ENCODE assay signal across 25 cellular contexts in the genomic region with DNA sequence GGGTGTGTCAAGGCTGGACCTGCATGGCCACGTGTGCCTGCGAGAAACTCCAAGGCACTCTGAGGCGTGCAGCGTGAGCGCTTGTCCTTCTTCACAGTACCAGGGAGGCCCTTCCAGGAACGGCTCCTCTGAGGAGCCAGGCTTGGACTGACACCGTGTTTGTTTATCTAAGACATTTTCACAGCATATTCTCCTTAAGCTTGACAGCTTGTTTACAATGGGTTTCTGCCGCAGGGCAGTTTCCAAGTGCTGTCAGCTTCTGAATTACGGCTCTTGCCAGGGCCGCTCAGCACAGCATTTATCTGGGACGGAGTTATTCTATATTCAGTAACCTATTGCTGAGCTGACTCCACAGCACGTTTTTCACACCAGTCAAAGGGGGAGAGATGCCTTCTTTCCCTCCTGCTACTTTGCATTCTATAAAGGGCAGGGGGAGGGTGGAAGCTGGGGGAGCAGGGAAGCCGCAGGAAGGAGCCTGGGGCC.
DNase-seq lines count a peak whose midpoint lies in the region; ATAC-seq and TF ChIP-seq lines count a peak whose summit lies in the region.
"Had no signal": no experiment of that assay in that cellular context is flagged by ENCODE, and none has a peak within 500 bp of the region (broad histone marks: within the 10 kb centered on the region; RNA-seq: fewer than 3 reads in every experiment).

No MANE protein-coding gene starts in this region.

- H3K27ac ChIP-seq in mesodermal cell (ENCODE audit: low read depth, low read length, severe bottlenecking) (peak overlapping the region; percentile 72), tibial artery (no peak overlapping the region), right lobe of liver (no peak overlapping the region)
- H3K27ac ChIP-seq: colonic mucosa, neural progenitor cell, SJCRH30, WERI-Rb-1 had no signal

- DNase-seq in ELF-1 (ENCODE audit: low read depth, low spot score) = peak; percentile 74
- peak; percentile 32 to 87 (median 62) for DNase-seq in NCI-H1417 (lab: John Stamatoyannopoulos, UW)
- DNase-seq in choroid plexus epithelial cell (ENCODE audit: low read depth) = peak; percentile 58
- no peak for DNase-seq in tibial artery
- DNase-seq in activated naive CD4-positive, alpha-beta T cell treated with anti-CD3 and anti-CD28 coated beads, Interleukin-2, amount 50 U/mL, for 16 hours = no peak
- no peak for DNase-seq in NOMO-1 treated with DMSO at 0.1 percent for 48 hours (lab: John Stamatoyannopoulos, UW; ENCODE audit: unreplicated experiment)
- DNase-seq in right lobe of liver = no peak
- DNase-seq: activated CD4-positive, alpha-beta memory T cell treated with anti-CD3 and anti-CD28 coated beads for 36 hours; activated naive CD4-positive, alpha-beta T cell treated with anti-CD3 and anti-CD28 coated beads for 36 hours; activated T-cell treated with anti-CD3 and anti-CD28 coated beads, Interleukin-2, amount 50 U/mL, for 1 hour; CD8-positive, alpha-beta T cell; colonic mucosa; DMS53; HFFc6; kidney glomerular epithelial cell; MM.1S; NCI-H1930; NCI-H524 treated with DMSO at 0.1 percent for 48 hours; OCI-M1; SJCRH30; stimulated activated CD4-positive, alpha-beta T cell treated with anti-CD3 and anti-CD28 coated beads, Interleukin-12 subunit alpha, Interleukin-12 subunit beta, amount 100 ng/mL, for 4 hours; stimulated activated CD8-positive, alpha-beta memory T cell treated with anti-CD3 and anti-CD28 coated beads, Interleukin-4, amount 100 ng/mL, for 48 hours; WERI-Rb-1 had no signal

- no peak for ATAC-seq in right lobe of liver
- ATAC-seq: CD8-positive, alpha-beta T cell had no signal

- peaks cover 12% of the 10 kb centered on the region for H3K4me1 ChIP-seq in mesodermal cell (ENCODE audit: control insufficient read depth, insufficient read depth, low read length, poor library complexity, severe bottlenecking)
- peaks cover 0 to 3% (median 0%) of the 10 kb centered on the region in 4 donors for H3K4me1 ChIP-seq in tibial artery
- H3K4me1 ChIP-seq in right lobe of liver = no peaks in the 10 kb centered on the region
- H3K4me1 ChIP-seq: colonic mucosa, SJCRH30 had no signal

- no peak for TF ChIP-seq POLR2A in right lobe of liver (IDR thresholded peaks at IDR 0.05)

- TF ChIP-seq CTCF in choroid plexus epithelial cell (conservative IDR thresholded peaks at IDR 0.05; ENCODE audit: low read depth, low read length) (no peak), tibial artery (IDR thresholded peaks at IDR 0.05) (no peak), right lobe of liver (IDR thresholded peaks at IDR 0.05) (no peak)

- H3K36me3 ChIP-seq in mesodermal cell (ENCODE audit: control insufficient read depth, insufficient read depth, low read length) = peaks cover 19% of the 10 kb centered on the region
- H3K36me3 ChIP-seq in tibial artery = no peaks in the 10 kb centered on the region
- no peaks in the 10 kb centered on the region for H3K36me3 ChIP-seq in right lobe of liver
- H3K36me3 ChIP-seq: colonic mucosa, neural progenitor cell, WERI-Rb-1 had no signal

- H3K4me3 ChIP-seq in choroid plexus epithelial cell (ENCODE audit: low read depth, low read length) = no peak overlapping the region
- H3K4me3 ChIP-seq in mesodermal cell (ENCODE audit: extremely low read depth, insufficient read depth, low read length, poor library complexity, severe bottlenecking) = no peak overlapping the region
- no peak overlapping the region for H3K4me3 ChIP-seq in tibial artery
- no peak overlapping the region for H3K4me3 ChIP-seq in right lobe of liver
- H3K4me3 ChIP-seq: colonic mucosa, neural progenitor cell, SJCRH30 had no signal

- H3K27me3 ChIP-seq in tibial artery (no peaks in the 10 kb centered on the region), right lobe of liver (no peaks in the 10 kb centered on the region)
- H3K27me3 ChIP-seq: colonic mucosa, neural progenitor cell, SJCRH30 had no signal

- intact Hi-C loops in tibial artery (cut with DNase I; ENCODE audit: low total_unique reads) = no loop called here
- intact Hi-C loops in right lobe of liver (cut with DNase I) = no loop called here

- 59 to 76% methylated on average over 8 to 10 of the region's 13 CpGs for WGBS in mesodermal cell (ENCODE audit: insufficient coverage in 2 of 2), 2 experiments
- 72% methylated on average over 3 of the region's 13 CpGs for WGBS in right lobe of liver (ENCODE audit: insufficient coverage, low coverage, low lambda C conversion rate, missing lambda C conversion rate)

- no peaks in the 10 kb centered on the region for H3K9me3 ChIP-seq in mesodermal cell (ENCODE audit: control insufficient read depth, low read length)
- no peaks in the 10 kb centered on the region for H3K9me3 ChIP-seq in tibial artery
- no peaks in the 10 kb centered on the region for H3K9me3 ChIP-seq in right lobe of liver
- H3K9me3 ChIP-seq: colonic mucosa, SJCRH30 had no signal

Comparison
In these comparisons a context has a peak if more than half of its experiments do, and no peak if none do; other contexts are left out.
1. DNase-seq: peak in ELF-1 (single experiment), NCI-H1417 (3 of 3) and choroid plexus epithelial cell (single experiment); none in tibial artery (0 of 2), activated naive CD4-positive, alpha-beta T cell treated with anti-CD3 and anti-CD28 coated beads, Interleukin-2, amount 50 U/mL, for 16 hours (single experiment), NOMO-1 treated with DMSO at 0.1 percent for 48 hours (single experiment) and right lobe of liver (0 of 3).